8 cellular contexts compared by ENCODE assay signal in genomic region chr9:76395381-76395780, GRCh38. TPM values are rescaled to one million over a fixed set of nuclear protein-coding genes. Genes with fewer than 3 reads are reported as not detected.
DNase-seq lines count a peak whose midpoint lies in the region; ATAC-seq and TF ChIP-seq lines count a peak whose summit lies in the region.

No MANE protein-coding gene starts in this region.

- no peak overlapping the region for H3K27ac Mint-ChIP-seq in activated T-cell treated with anti-CD3 and anti-CD28 coated beads, Interleukin-2, amount 50 U/mL, for 72 hours
- peak overlapping the region; percentile 70 for H3K27ac Mint-ChIP-seq in activated naive CD8-positive, alpha-beta T cell

- WGBS in transverse colon (ENCODE audit: low coverage in 1 of 2), 2 donors = 67 to 74% methylated on average over 10 of the region's 10 CpGs

- H3K9me3 Mint-ChIP-seq in activated T-cell treated with anti-CD3 and anti-CD28 coated beads, Interleukin-2, amount 50 U/mL, for 72 hours = peaks cover 1% of the 10 kb centered on the region in 2 donors
- no peaks in the 10 kb centered on the region for H3K9me3 Mint-ChIP-seq in activated naive CD8-positive, alpha-beta T cell (ENCODE audit: low read depth)

- H3K36me3 Mint-ChIP-seq in activated T-cell treated with anti-CD3 and anti-CD28 coated beads, Interleukin-2, amount 50 U/mL, for 72 hours (ENCODE audit: insufficient read depth in 2 of 2) = peaks cover 9 to 12% of the 10 kb centered on the region in 2 donors
- H3K36me3 Mint-ChIP-seq in activated naive CD8-positive, alpha-beta T cell = peaks cover 14% of the 10 kb centered on the region

- no peak for TF ChIP-seq CTCF in transverse colon (IDR thresholded peaks at IDR 0.05)

- in situ Hi-C loops in transverse colon (cut with MboI; ENCODE audit: low pct_ligation_motif_present in 1 of 4, low pct_unique_long_range_greater_than_20kb in 1 of 4, low sequenced_read_pairs in 3 of 4) = no loop called here

- H3K4me3 ChIP-seq in transverse colon = peak overlapping the region in 3 of 4 donors; percentile 78 to 99 (median 80)

- peaks cover 34% of the 10 kb centered on the region for H3K4me1 Mint-ChIP-seq in activated T-cell treated with anti-CD3 and anti-CD28 coated beads, Interleukin-2, amount 50 U/mL, for 72 hours (ENCODE audit: low read depth)
- H3K4me1 Mint-ChIP-seq in activated naive CD8-positive, alpha-beta T cell (ENCODE audit: low read depth) = peaks cover 33% of the 10 kb centered on the region

- H3K4me3 Mint-ChIP-seq in activated T-cell treated with anti-CD3 and anti-CD28 coated beads, Interleukin-2, amount 50 U/mL, for 72 hours = peak overlapping the region; percentile 98 to 99
- peak overlapping the region; percentile 40 for H3K4me3 Mint-ChIP-seq in activated naive CD8-positive, alpha-beta T cell

- ATAC-seq in activated T-cell treated with anti-CD3 and anti-CD28 coated beads, Interleukin-2, amount 50 U/mL, for 72 hours (replicated peaks in 1 of 2) = no peak
- ATAC-seq in GM21528 (IDR thresholded peaks at IDR 0.05; ENCODE audit: low FRiP score, unreplicated experiment) = no peak
- ATAC-seq in GM19455 (IDR thresholded peaks at IDR 0.05; ENCODE audit: unreplicated experiment) = no peak

- no peaks in the 10 kb centered on the region for H3K36me3 ChIP-seq in transverse colon

- intact Hi-C loops in transverse colon (cut with DNase I; ENCODE audit: low total_unique reads) = no loop called here

- TF ChIP-seq EP300 in transverse colon (IDR thresholded peaks at IDR 0.05; ENCODE audit: low read depth) = no peak

- no peaks in the 10 kb centered on the region for H3K9me3 ChIP-seq in transverse colon

- DNase-seq in activated T-cell treated with anti-CD3 and anti-CD28 coated beads, Interleukin-2, amount 50 U/mL, for 72 hours = no peak
- no peak for DNase-seq in activated T-cell treated with anti-CD3 and anti-CD28 coated beads, Interleukin-2, amount 50 U/mL, for 48 hours
- DNase-seq in medulla oblongata (ENCODE audit: extremely low spot score) (peak; percentile 17), transverse colon (no peak), DMS153 treated with DMSO at 0.1 percent for 48 hours (lab: John Stamatoyannopoulos, UW; ENCODE audit: unreplicated experiment) (no peak)

- TF ChIP-seq POLR2A in transverse colon (IDR thresholded peaks at IDR 0.05) = no peak

- H3K27ac ChIP-seq in transverse colon = peak overlapping the region; percentile 94 to 98 (median 96)

- peaks cover 0 to 27% (median 15%) of the 10 kb centered on the region in 4 donors for H3K4me1 ChIP-seq in transverse colon

- no peaks in the 10 kb centered on the region for H3K27me3 ChIP-seq in transverse colon

- H3K27me3 Mint-ChIP-seq in activated T-cell treated with anti-CD3 and anti-CD28 coated beads, Interleukin-2, amount 50 U/mL, for 72 hours (ENCODE audit: low read depth) = no peaks in the 10 kb centered on the region
- H3K27me3 Mint-ChIP-seq in activated naive CD8-positive, alpha-beta T cell = no peaks in the 10 kb centered on the region

RNA-seq across cellular contexts. Expression of gene RFK, which starts 1.2 kb away (rescaled TPM):
- total RNA-seq in activated T-cell treated with anti-CD3 and anti-CD28 coated beads, Interleukin-2, amount 50 U/mL, for 72 hours = 1 to 10 TPM; 6.8 to 9.6 TPM
- total RNA-seq in transverse colon = 10 to 100 TPM; 27.5 to 92.0 (median 57.5) TPM
